In genomic region chr7:8436965-8437364, GRCh38 we compare ENCODE assay signal across 8 cellular contexts. TPM values are rescaled to one million over a fixed set of nuclear protein-coding genes. Genes with fewer than 3 reads are reported as not detected.
DNase-seq lines count a peak whose midpoint lies in the region; ATAC-seq and TF ChIP-seq lines count a peak whose summit lies in the region.

No MANE protein-coding gene starts in this region.

- H3K27ac Mint-ChIP-seq in activated naive CD8-positive, alpha-beta T cell treated with anti-CD3 and anti-CD28 coated beads, Interleukin-2, amount 10 ng/mL, durations not matched to agents 7 days and 5 days: no peak overlapping the region

- TF ChIP-seq EP300 in gastroesophageal sphincter (IDR thresholded peaks at IDR 0.05): no peak

- TF ChIP-seq CTCF in right lobe of liver (IDR thresholded peaks at IDR 0.05) (peak; percentile 50 to 75 (median 60)), gastroesophageal sphincter (IDR thresholded peaks at IDR 0.05) (peak in 1 of 4 experiments; percentile 34)

- POLR2A ChIA-PET in activated naive CD8-positive, alpha-beta T cell treated with anti-CD3 and anti-CD28 coated beads, Interleukin-2, amount 10 ng/mL, durations not matched to agents 7 days and 5 days (lab: Charles Lee): no interaction called here

- peaks cover 4 to 48% of the 10 kb centered on the region in 2 donors for H3K27me3 ChIP-seq in right lobe of liver
- H3K27me3 ChIP-seq in gastroesophageal sphincter: peaks cover 100% of the 10 kb centered on the region

- intact Hi-C loops in right lobe of liver (cut with DNase I): no loop called here

- peaks cover 8% of the 10 kb centered on the region for H3K36me3 Mint-ChIP-seq in activated naive CD8-positive, alpha-beta T cell treated with anti-CD3 and anti-CD28 coated beads, Interleukin-2, amount 10 ng/mL, durations not matched to agents 7 days and 5 days

- H3K4me3 Mint-ChIP-seq in activated naive CD8-positive, alpha-beta T cell treated with anti-CD3 and anti-CD28 coated beads, Interleukin-2, amount 10 ng/mL, durations not matched to agents 7 days and 5 days: no peak overlapping the region

- WGBS in right lobe of liver (ENCODE audit: insufficient coverage, low coverage, low lambda C conversion rate, missing lambda C conversion rate): under 1% methylated on average over 13 of the region's 15 CpGs
- 0% methylated on average over 4 to 9 of the region's 15 CpGs for WGBS in gastroesophageal sphincter (ENCODE audit: low coverage in 1 of 2), 2 donors

- H3K36me3 ChIP-seq in right lobe of liver: no peaks in the 10 kb centered on the region
- no peaks in the 10 kb centered on the region for H3K36me3 ChIP-seq in gastroesophageal sphincter

- no peaks in the 10 kb centered on the region for H3K9me3 ChIP-seq in right lobe of liver
- H3K9me3 ChIP-seq in gastroesophageal sphincter: no peaks in the 10 kb centered on the region

- peak; percentile 72 for ATAC-seq in GM18499 (IDR thresholded peaks at IDR 0.05; ENCODE audit: insufficient read depth, unreplicated experiment)
- ATAC-seq in HG02759 (IDR thresholded peaks at IDR 0.05; ENCODE audit: unreplicated experiment): peak; percentile 83
- ATAC-seq in activated naive CD8-positive, alpha-beta T cell treated with anti-CD3 and anti-CD28 coated beads, Interleukin-2, amount 10 ng/mL, durations not matched to agents 7 days and 5 days (ENCODE audit: low read depth): no peak
- ATAC-seq in right lobe of liver: peak; percentile 73 to 89 (median 82)
- no peak for ATAC-seq in gastroesophageal sphincter

- no peak for TF ChIP-seq POLR2A in right lobe of liver (IDR thresholded peaks at IDR 0.05)
- TF ChIP-seq POLR2A in gastroesophageal sphincter (IDR thresholded peaks at IDR 0.05): no peak

- peaks cover 0 to 15% (median 0%) of the 10 kb centered on the region in 4 donors for H3K4me1 ChIP-seq in right lobe of liver
- H3K4me1 ChIP-seq in gastroesophageal sphincter: peaks cover 0 to 23% (median 0%) of the 10 kb centered on the region in 3 donors

- H3K4me3 ChIP-seq in right lobe of liver (no peak overlapping the region), gastroesophageal sphincter (no peak overlapping the region)

- no peak overlapping the region for H3K27ac ChIP-seq in right lobe of liver
- no peak overlapping the region for H3K27ac ChIP-seq in gastroesophageal sphincter

- H3K4me1 Mint-ChIP-seq in activated naive CD8-positive, alpha-beta T cell treated with anti-CD3 and anti-CD28 coated beads, Interleukin-2, amount 10 ng/mL, durations not matched to agents 7 days and 5 days: peaks cover 9% of the 10 kb centered on the region

- peaks cover 88% of the 10 kb centered on the region for H3K27me3 Mint-ChIP-seq in activated naive CD8-positive, alpha-beta T cell treated with anti-CD3 and anti-CD28 coated beads, Interleukin-2, amount 10 ng/mL, durations not matched to agents 7 days and 5 days

- H3K9me3 Mint-ChIP-seq in activated naive CD8-positive, alpha-beta T cell treated with anti-CD3 and anti-CD28 coated beads, Interleukin-2, amount 10 ng/mL, durations not matched to agents 7 days and 5 days: peaks cover 3% of the 10 kb centered on the region

- DNase-seq in Ammon's horn (ENCODE audit: low spot score) (peak; percentile 43), NCI-H1092 treated with DMSO at 0.1 percent for 48 hours (lab: John Stamatoyannopoulos, UW) (peak; percentile 64), right lobe of liver (peak; percentile 58 to 62 (median 58)), T1000 (lab: John Stamatoyannopoulos, UW) (no peak)
- peak; percentile 63 for DNase-seq in activated naive CD8-positive, alpha-beta T cell treated with anti-CD3 and anti-CD28 coated beads, Interleukin-2, amount 10 ng/mL, durations not matched to agents 7 days and 5 days

RNA-seq across cellular contexts. Expression of gene NXPH1, which starts 3.6 kb away (rescaled TPM):
- total RNA-seq in activated naive CD8-positive, alpha-beta T cell treated with anti-CD3 and anti-CD28 coated beads, Interleukin-2, amount 10 ng/mL, durations not matched to agents 7 days and 5 days: not detected
- total RNA-seq in right lobe of liver (not detected), gastroesophageal sphincter (not detected)

Comparison
In these comparisons a context has a peak if more than half of its experiments do, and no peak if none do; other contexts are left out.
1. ATAC-seq: peak in GM18499 (single experiment), HG02759 (single experiment) and right lobe of liver (4 of 4); none in activated naive CD8-positive, alpha-beta T cell treated with anti-CD3 and anti-CD28 coated beads, Interleukin-2, amount 10 ng/mL, durations not matched to agents 7 days and 5 days (single experiment) and gastroesophageal sphincter (single experiment).